27 cellular contexts compared by ENCODE assay signal in the genomic region with DNA sequence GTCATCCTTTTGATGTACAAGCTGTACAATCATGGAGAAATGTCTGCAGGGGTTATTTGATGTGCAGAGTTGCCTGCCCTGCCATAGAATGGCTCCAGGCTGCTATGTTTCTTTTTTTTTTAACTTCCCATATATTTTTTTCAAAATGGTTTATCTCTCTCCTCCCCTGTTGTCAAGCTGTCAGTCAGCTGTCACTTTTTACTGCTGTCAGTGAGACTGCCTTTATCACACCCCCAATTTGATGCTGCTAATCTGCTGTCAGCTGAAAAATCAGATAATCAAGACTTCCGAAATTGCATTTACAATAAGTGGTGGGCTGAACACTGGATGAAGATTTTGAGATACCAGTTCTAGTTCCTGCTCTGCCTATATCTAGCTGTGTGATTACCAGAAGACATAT.
"Had no signal": no experiment of that assay in that cellular context is flagged by ENCODE, and none has a peak within 500 bp of the region (broad histone marks: within the 10 kb centered on the region; RNA-seq: fewer than 3 reads in every experiment).

No MANE protein-coding gene starts in this region.

- H3K36me3 ChIP-seq: neural progenitor cell, stomach, tibial artery, upper lobe of right lung, WERI-Rb-1 had no signal

- H3K27ac Mint-ChIP-seq: activated CD4-positive, alpha-beta memory T cell treated with anti-CD3 and anti-CD28 coated beads for 36 hours; activated CD4-positive, alpha-beta T cell treated with anti-CD3 and anti-CD28 coated beads, Interleukin-2, amount 10 ng/mL, durations not matched to agents 24 days and 14 days; activated T-helper 17 cell treated with anti-CD3 and anti-CD28 coated beads, Interleukin-2, amount 50 U/mL, for 72 hours; endodermal cell; naive thymus-derived CD8-positive, alpha-beta T cell; neural progenitor cell; T-helper 1 cell treated with Interleukin-12 subunit alpha and Interleukin-12 subunit beta and Interleukin-4 antibody, amounts not matched to agents 30 μg/mL and 1 μg/mL, for 36 hours had no signal

- DNase-seq: activated CD4-positive, alpha-beta memory T cell treated with anti-CD3 and anti-CD28 coated beads for 36 hours; activated CD4-positive, alpha-beta T cell treated with anti-CD3 and anti-CD28 coated beads, Interleukin-2, amount 10 ng/mL, durations not matched to agents 24 days and 14 days; activated CD8-positive, alpha-beta memory T cell treated with anti-CD3 and anti-CD28 coated beads, Interleukin-2, amount 50 U/mL, for 4 hours; activated gamma-delta T cell treated with Interleukin-2 at 50 U/mL for 16 hours; activated naive CD4-positive, alpha-beta T cell treated with anti-CD3 and anti-CD28 coated beads, Interleukin-2, amount 50 U/mL, for 16 hours; activated T-cell treated with anti-CD3 and anti-CD28 coated beads, Interleukin-2, amount 50 U/mL, for 1 hour; caudate nucleus; endodermal cell; hippocampal formation; left cardiac atrium; left ventricle myocardium superior; naive thymus-derived CD8-positive, alpha-beta T cell; occipital lobe; posterior cingulate gyrus; right cardiac atrium; stimulated activated CD4-positive, alpha-beta T cell treated with anti-CD3 and anti-CD28 coated beads, Interleukin-4, amount 100 ng/mL, for 24 hours; stimulated activated CD8-positive, alpha-beta memory T cell treated with anti-CD3 and anti-CD28 coated beads, Interleukin-4, amount 100 ng/mL, for 48 hours; stimulated activated naive B cell treated with anti-CD40 and anti-IgM and Interleukin-4, amounts not matched to agents 10 μg/mL and 1 μg/mL and 100 μg/mL, for 72 hours; stomach; T-helper 9 cell; tibial artery; upper lobe of right lung; WERI-Rb-1 had no signal

- H3K27ac ChIP-seq: neural progenitor cell, stomach, tibial artery, upper lobe of right lung, WERI-Rb-1 had no signal

- H3K27me3 ChIP-seq: neural progenitor cell, stomach, tibial artery, upper lobe of right lung had no signal

- H3K9ac ChIP-seq: neural progenitor cell had no signal

- H3K9me3 ChIP-seq: stomach, tibial artery, upper lobe of right lung had no signal

- H3K27me3 Mint-ChIP-seq: activated CD4-positive, alpha-beta memory T cell treated with anti-CD3 and anti-CD28 coated beads for 36 hours; activated CD4-positive, alpha-beta T cell treated with anti-CD3 and anti-CD28 coated beads, Interleukin-2, amount 10 ng/mL, durations not matched to agents 24 days and 14 days; activated T-helper 17 cell treated with anti-CD3 and anti-CD28 coated beads, Interleukin-2, amount 50 U/mL, for 72 hours; naive thymus-derived CD8-positive, alpha-beta T cell; stimulated activated naive B cell treated with anti-CD40 and anti-IgM and Interleukin-4, amounts not matched to agents 10 μg/mL and 1 μg/mL and 100 μg/mL, for 72 hours had no signal

- H3K4me3 Mint-ChIP-seq: activated CD4-positive, alpha-beta memory T cell treated with anti-CD3 and anti-CD28 coated beads for 36 hours; activated CD4-positive, alpha-beta T cell treated with anti-CD3 and anti-CD28 coated beads, Interleukin-2, amount 10 ng/mL, durations not matched to agents 24 days and 14 days; activated T-helper 17 cell treated with anti-CD3 and anti-CD28 coated beads, Interleukin-2, amount 50 U/mL, for 72 hours; endodermal cell; naive thymus-derived CD8-positive, alpha-beta T cell; neural progenitor cell; stimulated activated naive B cell treated with anti-CD40 and anti-IgM and Interleukin-4, amounts not matched to agents 10 μg/mL and 1 μg/mL and 100 μg/mL, for 72 hours; T-helper 1 cell treated with Interleukin-12 subunit alpha and Interleukin-12 subunit beta and Interleukin-4 antibody, amounts not matched to agents 30 μg/mL and 1 μg/mL, for 36 hours had no signal

- H3K4me1 ChIP-seq: tibial artery, upper lobe of right lung had no signal

- H3K4me2 ChIP-seq: neural progenitor cell had no signal

- H3K4me1 Mint-ChIP-seq: activated CD4-positive, alpha-beta T cell treated with anti-CD3 and anti-CD28 coated beads, Interleukin-2, amount 10 ng/mL, durations not matched to agents 24 days and 14 days; activated T-helper 17 cell treated with anti-CD3 and anti-CD28 coated beads, Interleukin-2, amount 50 U/mL, for 72 hours had no signal

- H3K4me3 ChIP-seq: neural progenitor cell, skin epidermis, stomach, tibial artery, upper lobe of right lung had no signal

- H3K9me3 Mint-ChIP-seq: activated CD4-positive, alpha-beta memory T cell treated with anti-CD3 and anti-CD28 coated beads for 36 hours; activated CD4-positive, alpha-beta T cell treated with anti-CD3 and anti-CD28 coated beads, Interleukin-2, amount 10 ng/mL, durations not matched to agents 24 days and 14 days; activated T-helper 17 cell treated with anti-CD3 and anti-CD28 coated beads, Interleukin-2, amount 50 U/mL, for 72 hours; endodermal cell; naive thymus-derived CD8-positive, alpha-beta T cell; neural progenitor cell; stimulated activated naive B cell treated with anti-CD40 and anti-IgM and Interleukin-4, amounts not matched to agents 10 μg/mL and 1 μg/mL and 100 μg/mL, for 72 hours; T-helper 1 cell treated with Interleukin-12 subunit alpha and Interleukin-12 subunit beta and Interleukin-4 antibody, amounts not matched to agents 30 μg/mL and 1 μg/mL, for 36 hours had no signal
